26 cellular contexts compared by ENCODE assay signal in the genomic region with DNA sequence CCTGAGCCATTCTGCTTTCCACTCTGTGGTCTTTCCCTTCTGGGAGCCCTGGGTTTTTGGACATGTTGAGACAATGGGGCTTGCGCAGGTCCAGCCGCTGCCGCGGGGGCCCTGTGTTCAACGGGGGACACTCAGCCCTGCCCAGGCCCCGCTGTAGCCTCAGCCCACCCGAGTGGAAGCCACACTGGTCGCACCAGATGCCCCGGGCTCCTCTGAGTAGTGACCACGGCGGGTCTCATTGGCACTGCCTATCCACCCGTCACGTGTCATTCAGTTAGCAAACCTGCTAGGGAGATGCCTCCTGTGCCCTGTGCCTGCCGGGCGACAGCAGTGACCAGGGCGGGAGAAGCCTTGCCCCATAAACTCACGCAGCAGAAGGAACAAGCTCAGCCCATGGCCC. TPM values are rescaled to one million over a fixed set of nuclear protein-coding genes. Genes with fewer than 3 reads are reported as not detected.
"Had no signal": no experiment of that assay in that cellular context is flagged by ENCODE, and none has a peak within 500 bp of the region (broad histone marks: within the 10 kb centered on the region; RNA-seq: fewer than 3 reads in every experiment).

No MANE protein-coding gene starts in this region.

- H3K27me3 ChIP-seq: esophagus muscularis mucosa, hepatocyte, sigmoid colon, testis, upper lobe of left lung had no signal

- H3K79me2 ChIP-seq: hepatocyte had no signal

- H3K4me3 ChIP-seq: esophagus muscularis mucosa, hepatocyte, lower lobe of right lung, sigmoid colon, testis, upper lobe of left lung had no signal

- FAIRE-seq: endothelial cell of umbilical vein, frontal cortex had no signal

- H3K27ac ChIP-seq: esophagus muscularis mucosa, hepatocyte, lower lobe of right lung, sigmoid colon, testis, upper lobe of left lung had no signal

- ATAC-seq: activated T-cell treated with anti-CD3 and anti-CD28 coated beads, Interleukin-2, amount 50 U/mL, for 4 hours; left lobe of liver; lower lobe of right lung; naive thymus-derived CD4-positive, alpha-beta T cell had no signal

- H3K4me1 ChIP-seq: lower lobe of right lung, sigmoid colon had no signal

- H3K4me2 ChIP-seq: hepatocyte had no signal

- H3K9me3 ChIP-seq: esophagus muscularis mucosa, lower lobe of right lung, sigmoid colon, testis, upper lobe of left lung had no signal

- DNase-seq: activated CD4-positive, alpha-beta T cell treated with anti-CD3 and anti-CD28 coated beads, Interleukin-2, amount 50 U/mL, for 48 hours; activated CD8-positive, alpha-beta memory T cell treated with anti-CD3 and anti-CD28 coated beads, Interleukin-2, amount 50 U/mL, for 48 hours; activated naive CD4-positive, alpha-beta T cell; activated naive CD8-positive, alpha-beta T cell treated with anti-CD3 and anti-CD28 coated beads, Interleukin-2, amount 10 ng/mL, durations not matched to agents 7 days and 5 days; activated T-cell treated with anti-CD3 and anti-CD28 coated beads, Interleukin-2, amount 50 U/mL, for 4 hours; amniotic stem cell; dermis blood vessel endothelial cell; effector CD8-positive, alpha-beta T cell; glutamatergic neuron; immature natural killer cell; lower lobe of right lung; naive thymus-derived CD4-positive, alpha-beta T cell; sigmoid colon; stimulated activated CD4-positive, alpha-beta T cell treated with anti-CD3 and anti-CD28 coated beads, Interleukin-2, amount 100 ng/mL, for 48 hours; stimulated activated CD8-positive, alpha-beta memory T cell treated with anti-CD3 and anti-CD28 coated beads, Interleukin-4, amount 100 ng/mL, for 48 hours; stimulated activated naive CD4-positive, alpha-beta T cell; testis had no signal

- H2AFZ ChIP-seq: hepatocyte had no signal

RNA-seq across cellular contexts. Expression of gene GAL3ST2, which starts 23.1 kb away (rescaled TPM):
- total RNA-seq: dermis blood vessel endothelial cell, endothelial cell of umbilical vein, kidney epithelial cell, lower lobe of right lung, posterior vena cava had no signal
- polyA plus RNA-seq: endothelial cell of umbilical vein; hepatocyte; immature natural killer cell; naive thymus-derived CD4-positive, alpha-beta T cell had no signal

RNA-seq across cellular contexts. Expression of gene NEU4, which starts 55.5 kb away (rescaled TPM):
- total RNA-seq: activated CD8-positive, alpha-beta memory T cell treated with anti-CD3 and anti-CD28 coated beads for 36 hours; dermis blood vessel endothelial cell; endothelial cell of umbilical vein; kidney epithelial cell; lower lobe of right lung had no signal
- polyA plus RNA-seq: endothelial cell of umbilical vein; immature natural killer cell; naive thymus-derived CD4-positive, alpha-beta T cell had no signal
